ENCODE assay signal across 23 cellular contexts in genomic region chr18:23166863-23167531, GRCh38. TPM values are rescaled to one million over a fixed set of nuclear protein-coding genes. Genes with fewer than 3 reads are reported as not detected.
A peak's percentile ranks its signal among the peaks of the same experiment; 100 is the strongest.
DNase-seq lines count a peak whose midpoint lies in the region; ATAC-seq and TF ChIP-seq lines count a peak whose summit lies in the region.
"Had no signal": no experiment of that assay in that cellular context is flagged by ENCODE, and none has a peak within 500 bp of the region (broad histone marks: within the 10 kb centered on the region; RNA-seq: fewer than 3 reads in every experiment).

No MANE protein-coding gene starts in this region.

- no peak for TF ChIP-seq CTCF in fibroblast of the aortic adventitia (IDR thresholded peaks at IDR 0.05; ENCODE audit: insufficient read depth, low read length)
- TF ChIP-seq CTCF in osteoblast (IDR thresholded peaks at IDR 0.05; ENCODE audit: extremely low read depth, low read depth, low read length): no peak
- TF ChIP-seq CTCF in right lobe of liver (IDR thresholded peaks at IDR 0.05): no peak
- no peak for TF ChIP-seq CTCF in GM13977 (IDR thresholded peaks at IDR 0.05; ENCODE audit: extremely low read depth, insufficient read depth, missing control alignments)

- no peak overlapping the region for H3K9ac ChIP-seq in GM23248

- in situ Hi-C loops in GM23248 (cut with MboI): no loop called here
- in situ Hi-C loops in GM13977 (cut with MboI; ENCODE audit: low pct_unique_long_range_greater_than_20kb, low sequenced_read_pairs, unreplicated experiment): no loop called here

- no peak overlapping the region for H2AFZ ChIP-seq in GM23248
- no peak overlapping the region for H2AFZ ChIP-seq in osteoblast (ENCODE audit: low read length)

- no peaks in the 10 kb centered on the region for H3K27me3 ChIP-seq in GM23248 (replicated peaks; ENCODE audit: insufficient read depth)
- H3K27me3 ChIP-seq in osteoblast (ENCODE audit: insufficient read depth, low read length): no peaks in the 10 kb centered on the region
- H3K27me3 ChIP-seq in right lobe of liver: no peaks in the 10 kb centered on the region
- H3K27me3 ChIP-seq: neutrophil, upper lobe of left lung had no signal

- TF ChIP-seq POLR2A in right lobe of liver (IDR thresholded peaks at IDR 0.05): no peak

- no peaks in the 10 kb centered on the region for H3K4me1 ChIP-seq in GM23248 (ENCODE audit: insufficient read depth)
- H3K4me1 ChIP-seq in osteoblast (ENCODE audit: insufficient read depth, low read length): peaks cover 12% of the 10 kb centered on the region
- H3K4me1 ChIP-seq in right lobe of liver: peaks cover 0 to 4% (median 0%) of the 10 kb centered on the region in 4 donors
- H3K4me1 ChIP-seq: foreskin keratinocyte had no signal

- H3K4me3 ChIP-seq in GM23248 (no peak overlapping the region), fibroblast of the aortic adventitia (ENCODE audit: low read depth, low read length) (no peak overlapping the region), osteoblast (ENCODE audit: insufficient read depth, low read length) (no peak overlapping the region), right lobe of liver (no peak overlapping the region)
- H3K4me3 ChIP-seq: HAP-1, K562, upper lobe of left lung had no signal

- H3K27ac ChIP-seq in GM23248 (no peak overlapping the region), osteoblast (ENCODE audit: low read depth, low read length) (peak overlapping the region; percentile 50), right lobe of liver (no peak overlapping the region)
- H3K27ac ChIP-seq: C4-2B, foreskin keratinocyte, neutrophil, upper lobe of left lung had no signal

- peak; percentile 10 for DNase-seq in GM23248
- DNase-seq in amniotic epithelial cell (ENCODE audit: low read depth): peak; percentile 61
- peak; percentile 76 for DNase-seq in fibroblast of the aortic adventitia (ENCODE audit: low read depth)
- peak; percentile 90 for DNase-seq in osteoblast (ENCODE audit: insufficient read length, low spot score, missing footprints)
- no peak for DNase-seq in stimulated activated CD8-positive, alpha-beta memory T cell treated with anti-CD3 and anti-CD28 coated beads, Interleukin-4, amount 100 ng/mL, for 48 hours
- no peak for DNase-seq in right lobe of liver
- no peak for DNase-seq in GM13977 (ENCODE audit: low spot score)
- no peak for DNase-seq in NK-92 (lab: John Stamatoyannopoulos, UW; ENCODE audit: unreplicated experiment)
- DNase-seq: ACHN; activated CD4-positive, alpha-beta T cell treated with anti-CD3 and anti-CD28 coated beads, Interleukin-2, amount 50 U/mL, for 48 hours; activated gamma-delta T cell; foreskin keratinocyte; hypothalamus; kidney; MM.1S; NCI-H146; NCI-H2171 treated with DMSO at 0.1 percent for 48 hours; RPMI8226; upper lobe of left lung had no signal

- WGBS in GM23248 (ENCODE audit: low coverage in 1 of 2, low lambda C conversion rate in 2 of 2, missing lambda C conversion rate in 2 of 2), 2 experiments: 41 to 47% methylated on average over 8 of the region's 8 CpGs
- WGBS in right lobe of liver (ENCODE audit: insufficient coverage, low coverage, low lambda C conversion rate, missing lambda C conversion rate): 72% methylated on average over 4 of the region's 8 CpGs

- H3K4me2 ChIP-seq in GM23248 (ENCODE audit: unreplicated experiment) (no peak overlapping the region), osteoblast (ENCODE audit: insufficient read depth, low read length) (peak overlapping the region; percentile 15)

- no peak for ATAC-seq in right lobe of liver
- ATAC-seq: foreskin keratinocyte, K562 had no signal

- H3F3A ChIP-seq in GM23248 (ENCODE audit: insufficient read depth): no peaks in the 10 kb centered on the region

- H4K20me1 ChIP-seq in GM23248 (ENCODE audit: insufficient read depth): no peaks in the 10 kb centered on the region
- H4K20me1 ChIP-seq in osteoblast (ENCODE audit: insufficient read depth, low read length): peaks cover 31% of the 10 kb centered on the region

- H3K36me3 ChIP-seq in GM23248 (ENCODE audit: low read depth): no peaks in the 10 kb centered on the region
- no peaks in the 10 kb centered on the region for H3K36me3 ChIP-seq in osteoblast (ENCODE audit: insufficient read depth, low read length)
- no peaks in the 10 kb centered on the region for H3K36me3 ChIP-seq in right lobe of liver
- H3K36me3 ChIP-seq: HAP-1, neutrophil, upper lobe of left lung had no signal

- H3K79me2 ChIP-seq in GM23248 (ENCODE audit: insufficient read depth): 0 out of 2 replicates have a peak, but pooled peaks cover 7% of the 10 kb centered on the region
- H3K79me2 ChIP-seq in osteoblast (ENCODE audit: insufficient read depth, low read length): peaks cover 57% of the 10 kb centered on the region

- H3K9me3 ChIP-seq in GM23248 (ENCODE audit: low read depth) (no peaks in the 10 kb centered on the region), osteoblast (ENCODE audit: low read depth, low read length) (no peaks in the 10 kb centered on the region), right lobe of liver (no peaks in the 10 kb centered on the region)
- H3K9me3 ChIP-seq: HAP-1, neutrophil, upper lobe of left lung had no signal

- H3K9me2 ChIP-seq in GM23248 (ENCODE audit: insufficient read depth): no peaks in the 10 kb centered on the region

- intact Hi-C loops in right lobe of liver (cut with DNase I): no loop called here

RNA-seq across cellular contexts. Expression of gene CABLES1, which starts 31.7 kb away (rescaled TPM):
- 5.7 and 8.9 TPM in 2 replicates for total RNA-seq in GM23248 (2014; rRNA removed; shearing (Covaris generic))
- 1.3 and 2.4 TPM in 2 replicates for polyA plus RNA-seq in GM23248 (2016; fragmentation: Nextera tagmentation; extraction: Ambion mirVana)
- total RNA-seq in fibroblast of the aortic adventitia (ENCODE audit: low replicate concordance) (7.4 and 19.2 TPM in 2 replicates), osteoblast (13.0 and 16.8 TPM in 2 replicates), right lobe of liver (10 to 100 TPM in 5 of 6 experiments, 1 to 10 TPM in 1; 7.4 to 21.5 (median 11.3) TPM)

Comparison
In these comparisons a context has a peak if more than half of its experiments do, and no peak if none do; other contexts are left out.
1. DNase-seq: peak in GM23248 (single experiment), amniotic epithelial cell (single experiment), fibroblast of the aortic adventitia (single experiment) and osteoblast (single experiment); none in stimulated activated CD8-positive, alpha-beta memory T cell treated with anti-CD3 and anti-CD28 coated beads, Interleukin-4, amount 100 ng/mL, for 48 hours (single experiment), right lobe of liver (0 of 3), GM13977 (single experiment) and NK-92 (single experiment).